ENCODE assay signal across 15 cellular contexts in the genomic region with DNA sequence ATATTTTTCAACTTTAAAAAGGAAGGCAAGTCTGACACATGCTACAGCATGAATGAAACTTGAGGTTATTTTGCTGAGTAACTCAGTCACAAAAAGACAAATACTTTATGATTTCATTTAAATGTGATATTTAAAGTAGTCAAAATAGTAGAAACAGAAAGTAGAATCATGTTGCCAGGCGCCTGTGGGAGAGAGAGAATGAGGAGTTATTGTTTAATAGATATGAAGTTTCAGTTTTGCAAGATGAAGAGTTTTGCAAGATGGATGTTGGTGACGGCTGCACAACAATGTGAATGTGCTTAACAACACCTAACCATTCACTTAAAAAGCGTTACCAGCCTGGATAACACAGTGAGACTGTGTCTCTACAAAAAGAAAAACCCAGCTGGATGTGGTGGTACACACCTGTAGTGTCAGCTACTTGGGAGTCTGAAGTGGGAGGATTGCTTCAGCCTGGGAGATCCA. TPM values are rescaled to one million over a fixed set of nuclear protein-coding genes. Genes with fewer than 3 reads are reported as not detected.
DNase-seq lines count a peak whose midpoint lies in the region; ATAC-seq, FAIRE-seq and TF ChIP-seq lines count a peak whose summit lies in the region.
"Had no signal": no experiment of that assay in that cellular context is flagged by ENCODE, and none has a peak within 500 bp of the region (broad histone marks: within the 10 kb centered on the region; RNA-seq: fewer than 3 reads in every experiment).

No MANE protein-coding gene starts in this region.

- peak; percentile 72 for ATAC-seq in GM19043 (IDR thresholded peaks at IDR 0.05; ENCODE audit: low read depth, unreplicated experiment)
- ATAC-seq in HG03135 (IDR thresholded peaks at IDR 0.05; ENCODE audit: unreplicated experiment), result peak; percentile 90
- ATAC-seq in activated naive CD4-positive, alpha-beta T cell treated with anti-CD3 and anti-CD28 coated beads, Interleukin-2, amount 50 U/mL, for 72 hours, result peak; percentile 62 to 67
- ATAC-seq: left colon; naive thymus-derived CD8-positive, alpha-beta T cell had no signal

- CTCF ChIA-PET in Caco-2 (lab: Charles Lee), result no interaction called here

- no peak for TF ChIP-seq EP300 in transverse colon (IDR thresholded peaks at IDR 0.05; ENCODE audit: low read depth)

- intact Hi-C loops in transverse colon (cut with DNase I; ENCODE audit: low total_unique reads) (no loop called here), Caco-2 (cut with micrococcal nuclease; ENCODE audit: unreplicated experiment) (no loop called here)
- intact Hi-C loops in activated T-helper 1 cell treated with anti-CD3 and anti-CD28 coated beads, Interleukin-12 subunit alpha, Interleukin-12 subunit beta, Interleukin-2, Interleukin-4 antibody, amounts not matched to agents 30 ng/mL and 10 ng/mL and 1 ng/mL, durations not matched to agents 14 hours and 24 hours and 36 hours (cut with micrococcal nuclease), result no loop called here

- WGBS in transverse colon (ENCODE audit: low coverage in 1 of 2), 2 donors, result 76 to 86% methylated on average over 2 to 3 of the region's 3 CpGs

- H3K4me1 ChIP-seq in transverse colon (peaks cover 0 to 6% (median 3%) of the 10 kb centered on the region in 4 donors), Caco-2 (no peaks in the 10 kb centered on the region)

- in situ Hi-C loops in transverse colon (cut with MboI; ENCODE audit: low pct_ligation_motif_present in 1 of 4, low pct_unique_long_range_greater_than_20kb in 1 of 4, low sequenced_read_pairs in 3 of 4), result loop anchor here (25.0 kb wide), 2 partner anchors 135 to 190 kb away; no protein-coding TSS in a partner anchor

- H3K27ac Mint-ChIP-seq in activated naive CD4-positive, alpha-beta T cell treated with anti-CD3 and anti-CD28 coated beads, Interleukin-2, amount 50 U/mL, for 72 hours, result peak overlapping the region in 1 of 2 donors; percentile 42
- H3K27ac Mint-ChIP-seq in Caco-2 (ENCODE audit: unreplicated experiment), result no peak overlapping the region
- no peak overlapping the region for H3K27ac Mint-ChIP-seq in activated T-helper 1 cell treated with anti-CD3 and anti-CD28 coated beads, Interleukin-12 subunit alpha, Interleukin-12 subunit beta, Interleukin-2, Interleukin-4 antibody, amounts not matched to agents 30 ng/mL and 10 ng/mL and 1 ng/mL, durations not matched to agents 14 hours and 24 hours and 36 hours
- H3K27ac Mint-ChIP-seq: type B pancreatic cell had no signal

- H3K4me3 Mint-ChIP-seq in Caco-2 (ENCODE audit: unreplicated experiment), result no peak overlapping the region
- no peak overlapping the region for H3K4me3 Mint-ChIP-seq in activated T-helper 1 cell treated with anti-CD3 and anti-CD28 coated beads, Interleukin-12 subunit alpha, Interleukin-12 subunit beta, Interleukin-2, Interleukin-4 antibody, amounts not matched to agents 30 ng/mL and 10 ng/mL and 1 ng/mL, durations not matched to agents 14 hours and 24 hours and 36 hours
- H3K4me3 Mint-ChIP-seq: type B pancreatic cell had no signal

- POLR2A ChIA-PET in Caco-2 (lab: Charles Lee), result no interaction called here

- H3K4me3 ChIP-seq in transverse colon (no peak overlapping the region), Caco-2 (ENCODE audit: low read depth, low read length) (no peak overlapping the region)

- H3K9me3 ChIP-seq in transverse colon, result no peaks in the 10 kb centered on the region
- H3K9me3 ChIP-seq in Caco-2, result no peaks in the 10 kb centered on the region

- no peak overlapping the region for H3K27ac ChIP-seq in transverse colon

- H3K27me3 Mint-ChIP-seq in Caco-2 (ENCODE audit: insufficient read depth, unreplicated experiment), result no peaks in the 10 kb centered on the region
- peaks cover 7% of the 10 kb centered on the region for H3K27me3 Mint-ChIP-seq in activated T-helper 1 cell treated with anti-CD3 and anti-CD28 coated beads, Interleukin-12 subunit alpha, Interleukin-12 subunit beta, Interleukin-2, Interleukin-4 antibody, amounts not matched to agents 30 ng/mL and 10 ng/mL and 1 ng/mL, durations not matched to agents 14 hours and 24 hours and 36 hours (ENCODE audit: insufficient read depth)
- H3K27me3 Mint-ChIP-seq: type B pancreatic cell had no signal

- no peaks in the 10 kb centered on the region for H3K36me3 ChIP-seq in transverse colon
- H3K36me3 ChIP-seq in Caco-2 (ENCODE audit: control insufficient read depth, insufficient read depth, low read length), result no peaks in the 10 kb centered on the region

- BruUV-seq in Caco-2 (replicated peaks; lab: Mats Ljungman, UMichigan), result no TSS peak

- peaks cover 4% of the 10 kb centered on the region in 2 donors for H3K9me3 Mint-ChIP-seq in activated naive CD4-positive, alpha-beta T cell treated with anti-CD3 and anti-CD28 coated beads, Interleukin-2, amount 50 U/mL, for 72 hours
- H3K9me3 Mint-ChIP-seq in Caco-2 (ENCODE audit: unreplicated experiment), result no peaks in the 10 kb centered on the region
- H3K9me3 Mint-ChIP-seq in activated T-helper 1 cell treated with anti-CD3 and anti-CD28 coated beads, Interleukin-12 subunit alpha, Interleukin-12 subunit beta, Interleukin-2, Interleukin-4 antibody, amounts not matched to agents 30 ng/mL and 10 ng/mL and 1 ng/mL, durations not matched to agents 14 hours and 24 hours and 36 hours, result no peaks in the 10 kb centered on the region
- H3K9me3 Mint-ChIP-seq: type B pancreatic cell had no signal

- no peaks in the 10 kb centered on the region for H3K27me3 ChIP-seq in transverse colon
- no peaks in the 10 kb centered on the region for H3K27me3 ChIP-seq in Caco-2 (replicated peaks; ENCODE audit: control insufficient read depth, insufficient read depth, low read length)

- TF ChIP-seq CTCF in transverse colon (IDR thresholded peaks at IDR 0.05) (no peak), Caco-2 (IDR thresholded peaks at IDR 0.05; ENCODE audit: insufficient read depth in 1 of 2, low read depth in 1 of 2, low read length in 1 of 2, severe bottlenecking in 1 of 2, unreplicated experiment in 1 of 2) (no peak)

- H3K36me3 Mint-ChIP-seq in activated naive CD4-positive, alpha-beta T cell treated with anti-CD3 and anti-CD28 coated beads, Interleukin-2, amount 50 U/mL, for 72 hours, result no peaks in the 10 kb centered on the region
- H3K36me3 Mint-ChIP-seq in Caco-2 (ENCODE audit: insufficient read depth, unreplicated experiment), result no peaks in the 10 kb centered on the region
- no peaks in the 10 kb centered on the region for H3K36me3 Mint-ChIP-seq in activated T-helper 1 cell treated with anti-CD3 and anti-CD28 coated beads, Interleukin-12 subunit alpha, Interleukin-12 subunit beta, Interleukin-2, Interleukin-4 antibody, amounts not matched to agents 30 ng/mL and 10 ng/mL and 1 ng/mL, durations not matched to agents 14 hours and 24 hours and 36 hours (ENCODE audit: low read depth)
- H3K36me3 Mint-ChIP-seq: naive thymus-derived CD8-positive, alpha-beta T cell; type B pancreatic cell had no signal

- H3K4me1 Mint-ChIP-seq in Caco-2 (ENCODE audit: low read depth, unreplicated experiment), result no peaks in the 10 kb centered on the region
- H3K4me1 Mint-ChIP-seq in activated T-helper 1 cell treated with anti-CD3 and anti-CD28 coated beads, Interleukin-12 subunit alpha, Interleukin-12 subunit beta, Interleukin-2, Interleukin-4 antibody, amounts not matched to agents 30 ng/mL and 10 ng/mL and 1 ng/mL, durations not matched to agents 14 hours and 24 hours and 36 hours (ENCODE audit: low read depth), result peaks cover 13% of the 10 kb centered on the region

- TF ChIP-seq POLR2A in transverse colon (IDR thresholded peaks at IDR 0.05), result no peak

- no peak for DNase-seq in GM18507 (ENCODE audit: extremely low spot score, insufficient read length, low read depth)
- DNase-seq in activated naive CD4-positive, alpha-beta T cell treated with anti-CD3 and anti-CD28 coated beads, Interleukin-2, amount 50 U/mL, for 72 hours (ENCODE audit: low spot score in 2 of 2), result no peak
- DNase-seq in transverse colon, result no peak
- DNase-seq in SKM-1 (lab: John Stamatoyannopoulos, UW; ENCODE audit: unreplicated experiment), result no peak
- no peak for DNase-seq in Caco-2
- no peak for DNase-seq in activated T-helper 1 cell treated with anti-CD3 and anti-CD28 coated beads, Interleukin-12 subunit alpha, Interleukin-12 subunit beta, Interleukin-2, Interleukin-4 antibody, amounts not matched to agents 30 ng/mL and 10 ng/mL and 1 ng/mL, durations not matched to agents 14 hours and 24 hours and 36 hours (ENCODE audit: low spot score)
- DNase-seq: amniotic stem cell; COR-L47; left colon; naive thymus-derived CD8-positive, alpha-beta T cell; NCI-H1417 treated with DMSO at 0.1 percent for 48 hours; NCI-H774 had no signal

- FAIRE-seq in GM18507 (lab: Jason Lieb, UNC), result peak; percentile 77

RNA-seq across cellular contexts. Expression of gene ATP1A1, which starts 20.7 kb away (rescaled TPM):
- total RNA-seq in activated naive CD4-positive, alpha-beta T cell treated with anti-CD3 and anti-CD28 coated beads, Interleukin-2, amount 50 U/mL, for 72 hours, result 100 to 1,000 TPM; 220 to 337 TPM
- total RNA-seq in transverse colon, result 1,000 to 10,000 TPM in 3 of 4 donors, 100 to 1,000 TPM in 1; 324 to 3,097 (median 1,990) TPM
- total RNA-seq in Caco-2 (2022), result 479 and 508 TPM in 2 replicates
- 238 and 240 TPM in 2 replicates for total RNA-seq in activated T-helper 1 cell treated with anti-CD3 and anti-CD28 coated beads, Interleukin-12 subunit alpha, Interleukin-12 subunit beta, Interleukin-2, Interleukin-4 antibody, amounts not matched to agents 30 ng/mL and 10 ng/mL and 1 ng/mL, durations not matched to agents 14 hours and 24 hours and 36 hours
